In the genomic region with DNA sequence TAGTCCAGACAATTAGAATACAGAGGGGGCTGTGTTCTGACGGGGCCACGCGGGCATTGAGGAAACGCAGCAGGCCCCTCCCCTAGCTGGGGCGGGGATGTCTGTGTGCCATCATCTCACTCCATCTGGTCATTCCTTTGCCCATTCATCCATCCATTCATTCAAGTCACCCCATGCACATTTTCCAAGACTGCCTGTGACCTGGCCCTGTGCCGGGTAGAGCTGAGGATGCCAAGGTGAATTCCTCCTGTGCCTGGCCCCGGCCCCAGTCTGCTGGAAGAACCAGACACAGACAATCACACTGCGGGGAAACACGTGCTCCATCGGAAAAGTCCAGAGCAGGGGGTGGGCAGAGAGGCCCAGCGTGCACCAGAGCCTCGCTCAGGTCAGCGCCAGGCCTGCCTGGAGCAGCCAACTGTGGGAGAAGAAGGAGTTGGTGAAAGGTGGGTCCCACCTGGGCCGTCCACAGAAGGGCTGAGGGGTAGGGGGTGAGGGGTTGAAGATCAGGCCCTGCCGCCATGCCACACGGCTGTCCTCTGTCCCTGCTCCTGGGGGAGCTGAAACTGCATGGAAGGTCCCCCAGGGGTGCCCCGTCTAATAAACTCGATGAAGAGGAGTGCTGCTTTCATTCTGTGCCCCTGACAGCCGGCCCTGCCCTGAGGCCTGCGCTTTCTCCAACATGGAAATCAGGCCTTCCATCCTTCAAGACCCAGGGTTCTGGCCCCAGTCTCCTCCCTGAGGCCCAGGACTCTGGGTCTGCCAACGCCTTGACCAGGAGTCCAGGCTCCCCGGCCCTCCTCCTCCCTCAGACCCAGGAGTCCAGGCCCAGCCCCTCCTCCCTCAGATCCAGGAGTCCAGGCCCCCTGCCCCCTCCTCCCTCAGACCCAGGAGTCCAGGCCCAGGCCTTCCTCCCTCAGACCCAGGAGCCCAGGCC, we compare ENCODE assay signal across 21 cellular contexts. TPM values are rescaled to one million over a fixed set of nuclear protein-coding genes. Genes with fewer than 3 reads are reported as not detected.
DNase-seq lines count a peak whose midpoint lies in the region; ATAC-seq and TF ChIP-seq lines count a peak whose summit lies in the region.
"Had no signal": no experiment of that assay in that cellular context is flagged by ENCODE, and none has a peak within 500 bp of the region (broad histone marks: within the 10 kb centered on the region; RNA-seq: fewer than 3 reads in every experiment).

No MANE protein-coding gene starts in this region.

- H3K4me1 Mint-ChIP-seq in stimulated activated naive CD8-positive, alpha-beta T cell treated with anti-CD3 and anti-CD28 coated beads, Interleukin-15, amount 100 ng/mL, for 72 hours: peaks cover 7% of the 10 kb centered on the region

- no peak for DNase-seq in stimulated activated naive CD8-positive, alpha-beta T cell treated with anti-CD3 and anti-CD28 coated beads, Interleukin-15, amount 100 ng/mL, for 72 hours
- DNase-seq in stimulated activated naive CD8-positive, alpha-beta T cell treated with anti-CD3 and anti-CD28 coated beads, Interleukin-15, Interleukin-2, amounts not matched to agents 100 U/mL and 50 U/mL, for 24 hours: no peak
- DNase-seq in amniotic epithelial cell (ENCODE audit: low read depth): peak; percentile 38
- DNase-seq in kidney tubule cell (ENCODE audit: low spot score): peak; percentile 55
- DNase-seq in activated CD8-positive, alpha-beta memory T cell treated with anti-CD3 and anti-CD28 coated beads for 24 hours: no peak
- no peak for DNase-seq in body of pancreas
- DNase-seq in foreskin melanocyte: no peak
- DNase-seq: activated CD4-positive, alpha-beta T cell treated with anti-CD3 and anti-CD28 coated beads, Interleukin-2, amount 50 U/mL, for 48 hours; Caco-2; erythroblast; GDM1; KG1; NCI-H1436; NCI-H2227 treated with DMSO at 0.1 percent for 48 hours; ovary had no signal

- no peak overlapping the region for H3K4me3 Mint-ChIP-seq in stimulated activated naive CD8-positive, alpha-beta T cell treated with anti-CD3 and anti-CD28 coated beads, Interleukin-15, amount 100 ng/mL, for 72 hours
- H3K4me3 Mint-ChIP-seq: stimulated activated naive CD8-positive, alpha-beta T cell treated with anti-CD3 and anti-CD28 coated beads, Interleukin-15, Interleukin-2, amounts not matched to agents 100 ng/mL and 50 ng/mL, for 24 hours had no signal

- no peak for TF ChIP-seq POLR2A in body of pancreas (IDR thresholded peaks at IDR 0.05)

- peaks cover 6% of the 10 kb centered on the region for H3K4me1 ChIP-seq in body of pancreas
- H3K4me1 ChIP-seq: Caco-2 had no signal

- 59 to 60% methylated on average over 17 to 21 of the region's 22 CpGs for WGBS in body of pancreas, 2 donors

- H3K36me3 ChIP-seq in body of pancreas (replicated peaks in 1 of 2; ENCODE audit: insufficient read depth in 1 of 2, low read depth in 2 of 2): no peaks in the 10 kb centered on the region
- H3K36me3 ChIP-seq: ovary had no signal

- no peak overlapping the region for H3K27ac ChIP-seq in body of pancreas
- H3K27ac ChIP-seq: coronary artery, HL-60, ovary had no signal

- H3K9me3 ChIP-seq in body of pancreas: no peaks in the 10 kb centered on the region
- H3K9me3 ChIP-seq: Caco-2, ovary had no signal

- ATAC-seq in stimulated activated naive CD8-positive, alpha-beta T cell treated with anti-CD3 and anti-CD28 coated beads, Interleukin-15, amount 100 ng/mL, for 72 hours: peak; percentile 13
- no peak for ATAC-seq in stimulated activated naive CD8-positive, alpha-beta T cell treated with anti-CD3 and anti-CD28 coated beads, Interleukin-15, Interleukin-2, amounts not matched to agents 100 U/mL and 50 U/mL, for 24 hours
- no peak for ATAC-seq in body of pancreas
- ATAC-seq in HG03520 (IDR thresholded peaks at IDR 0.05; ENCODE audit: unreplicated experiment): no peak

- no peak for TF ChIP-seq CTCF in body of pancreas (IDR thresholded peaks at IDR 0.05)

- peaks cover 0 to 19% of the 10 kb centered on the region in 2 donors for H3K27me3 ChIP-seq in body of pancreas
- H3K27me3 ChIP-seq: ovary had no signal

- no peaks in the 10 kb centered on the region for H3K9me3 Mint-ChIP-seq in stimulated activated naive CD8-positive, alpha-beta T cell treated with anti-CD3 and anti-CD28 coated beads, Interleukin-15, amount 100 ng/mL, for 72 hours
- H3K9me3 Mint-ChIP-seq: stimulated activated naive CD8-positive, alpha-beta T cell treated with anti-CD3 and anti-CD28 coated beads, Interleukin-15, Interleukin-2, amounts not matched to agents 100 ng/mL and 50 ng/mL, for 24 hours had no signal

- no peak overlapping the region for H3K4me3 ChIP-seq in body of pancreas
- H3K4me3 ChIP-seq: coronary artery, ovary had no signal

- H3K27me3 Mint-ChIP-seq in stimulated activated naive CD8-positive, alpha-beta T cell treated with anti-CD3 and anti-CD28 coated beads, Interleukin-15, amount 100 ng/mL, for 72 hours: peaks cover 44% of the 10 kb centered on the region

- H3K27ac Mint-ChIP-seq in stimulated activated naive CD8-positive, alpha-beta T cell treated with anti-CD3 and anti-CD28 coated beads, Interleukin-15, amount 100 ng/mL, for 72 hours: no peak overlapping the region
- H3K27ac Mint-ChIP-seq: stimulated activated naive CD8-positive, alpha-beta T cell treated with anti-CD3 and anti-CD28 coated beads, Interleukin-15, Interleukin-2, amounts not matched to agents 100 ng/mL and 50 ng/mL, for 24 hours had no signal

- intact Hi-C loops in body of pancreas (cut with DNase I): no loop called here

RNA-seq across cellular contexts. Expression of a gene that starts 1.6 kb away (rescaled TPM):
- not detected for total RNA-seq in body of pancreas
- total RNA-seq: mucosa of gallbladder, SK-MEL-5 had no signal

RNA-seq across cellular contexts. Expression of a gene that starts 27.1 kb away (rescaled TPM):
- not detected for total RNA-seq in body of pancreas
- total RNA-seq: SK-MEL-5 had no signal

Comparison
In these comparisons a context has a peak if more than half of its experiments do, and no peak if none do; other contexts are left out.
1. DNase-seq: peak in amniotic epithelial cell (single experiment) and kidney tubule cell (single experiment); none in stimulated activated naive CD8-positive, alpha-beta T cell treated with anti-CD3 and anti-CD28 coated beads, Interleukin-15, amount 100 ng/mL, for 72 hours (0 of 2), stimulated activated naive CD8-positive, alpha-beta T cell treated with anti-CD3 and anti-CD28 coated beads, Interleukin-15, Interleukin-2, amounts not matched to agents 100 U/mL and 50 U/mL, for 24 hours (single experiment), activated CD8-positive, alpha-beta memory T cell treated with anti-CD3 and anti-CD28 coated beads for 24 hours (single experiment), body of pancreas (0 of 4) and foreskin melanocyte (single experiment).